ENCODE assay signal across 1 cellular context in genomic region chr6:44264154-44265002, GRCh38.
TF ChIP-seq lines count a peak whose summit lies in the region.

No MANE protein-coding gene starts in this region.

TF ChIP-seq in A549, 52 proteins besides CTCF, POLR2A, EP300 and RAD21 (continued from another document):
- TF ChIP-seq CHD2 (IDR thresholded peaks at IDR 0.05; ENCODE audit: low read length, partially characterized antibody) (no peak), EHF (CRISPR knock-in tag; IDR thresholded peaks at IDR 0.05) (no peak), ZC3H11A (IDR thresholded peaks at IDR 0.05) (no peak), CBX8 (IDR thresholded peaks at IDR 0.05) (no peak), FOXS1 (CRISPR knock-in tag; IDR thresholded peaks at IDR 0.05) (no peak), HOXA7 (CRISPR knock-in tag; IDR thresholded peaks at IDR 0.05) (no peak), RNF2 (IDR thresholded peaks at IDR 0.05; ENCODE audit: borderline replicate concordance, low read depth) (no peak), CHD4 (IDR thresholded peaks at IDR 0.05; ENCODE audit: borderline replicate concordance) (no peak), GATA3 (IDR thresholded peaks at IDR 0.05; ENCODE audit: borderline replicate concordance) (no peak), RARB (CRISPR knock-in tag; IDR thresholded peaks at IDR 0.05) (no peak), ESRRA (IDR thresholded peaks at IDR 0.05; ENCODE audit: borderline replicate concordance, low read length) (no peak)
- TF ChIP-seq, protein P1, sequence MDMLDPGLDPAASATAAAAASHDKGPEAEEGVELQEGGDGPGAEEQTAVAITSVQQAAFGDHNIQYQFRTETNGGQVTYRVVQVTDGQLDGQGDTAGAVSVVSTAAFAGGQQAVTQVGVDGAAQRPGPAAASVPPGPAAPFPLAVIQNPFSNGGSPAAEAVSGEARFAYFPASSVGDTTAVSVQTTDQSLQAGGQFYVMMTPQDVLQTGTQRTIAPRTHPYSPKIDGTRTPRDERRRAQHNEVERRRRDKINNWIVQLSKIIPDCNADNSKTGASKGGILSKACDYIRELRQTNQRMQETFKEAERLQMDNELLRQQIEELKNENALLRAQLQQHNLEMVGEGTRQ (IDR thresholded peaks at IDR 0.05), result no peak
- TF ChIP-seq, protein P2, sequence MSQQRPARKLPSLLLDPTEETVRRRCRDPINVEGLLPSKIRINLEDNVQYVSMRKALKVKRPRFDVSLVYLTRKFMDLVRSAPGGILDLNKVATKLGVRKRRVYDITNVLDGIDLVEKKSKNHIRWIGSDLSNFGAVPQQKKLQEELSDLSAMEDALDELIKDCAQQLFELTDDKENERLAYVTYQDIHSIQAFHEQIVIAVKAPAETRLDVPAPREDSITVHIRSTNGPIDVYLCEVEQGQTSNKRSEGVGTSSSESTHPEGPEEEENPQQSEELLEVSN (IDR thresholded peaks at IDR 0.05; ENCODE audit: borderline replicate concordance, low read depth), result no peak
TF ChIP-seq in A549: peak in this region for 0.
